8 cellular contexts compared by ENCODE assay signal in the genomic region with DNA sequence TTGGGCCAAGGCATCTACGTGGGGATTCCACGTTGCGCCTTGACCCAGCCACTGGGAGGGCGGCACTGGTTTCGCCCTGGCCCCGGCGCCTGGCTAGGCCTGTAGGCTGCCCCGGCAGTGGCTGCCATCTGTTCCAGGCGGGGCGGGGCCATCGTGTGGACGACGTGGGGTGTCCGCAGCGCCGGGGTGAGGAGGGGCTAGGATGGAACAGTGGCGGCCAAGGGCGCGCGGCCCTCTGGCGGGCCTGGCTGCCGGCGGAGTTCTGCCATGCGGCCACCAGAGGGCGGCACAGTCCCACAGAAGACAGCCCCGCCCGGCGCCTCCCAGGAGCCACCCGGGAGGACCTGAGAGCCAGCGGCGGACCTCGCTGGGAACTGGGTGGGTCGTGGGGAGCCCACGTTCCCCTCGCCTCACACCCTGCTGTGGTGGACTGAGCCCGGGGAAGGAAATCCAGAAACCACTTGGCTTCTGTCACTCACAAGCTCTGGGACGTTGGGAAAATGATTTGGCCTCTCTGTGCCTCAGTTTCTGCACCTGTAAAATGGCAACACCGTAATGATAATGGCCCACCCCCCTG. TPM values are rescaled to one million over a fixed set of nuclear protein-coding genes. Genes with fewer than 3 reads are reported as not detected.
A peak's percentile ranks its signal among the peaks of the same experiment; 100 is the strongest.
DNase-seq lines count a peak whose midpoint lies in the region; ATAC-seq, FAIRE-seq and TF ChIP-seq lines count a peak whose summit lies in the region.

No MANE protein-coding gene starts in this region.

- H3K27me3 ChIP-seq in GM23248 (replicated peaks; ENCODE audit: insufficient read depth): peaks cover 49% of the 10 kb centered on the region
- peaks cover 2 to 52% of the 10 kb centered on the region in 2 experiments; a peak in 4 of 5 replicates for H3K27me3 ChIP-seq in HepG2 (ENCODE audit: control insufficient read depth in 1 of 2, insufficient read depth in 2 of 2, low read length in 2 of 2)

- in situ Hi-C loops in GM23248 (cut with MboI): loop anchor here (5.0 kb wide), 1 partner anchor 490 kb away; no protein-coding TSS in a partner anchor
- in situ Hi-C loops in HepG2 (cut with HindIII; ENCODE audit: extremely low pct_ligation_motif_present, low pct_unique_long_range_greater_than_20kb): loop anchor here (5.0 kb wide), 1 partner anchor 505 kb away; no protein-coding TSS in a partner anchor

- no peak overlapping the region for H2AFZ ChIP-seq in GM23248
- H2AFZ ChIP-seq in HepG2 (ENCODE audit: low read length): no peak overlapping the region

- intact Hi-C loops in activated CD4-positive, alpha-beta T cell treated with anti-CD3 and anti-CD28 coated beads, Interleukin-2, amount 10 ng/mL, durations not matched to agents 24 days and 14 days (cut with micrococcal nuclease): loop anchor here (1.0 to 2.0 kb wide), 3 partner anchors 404 to 490 kb away; no protein-coding TSS in a partner anchor
- intact Hi-C loops in HepG2 (cut with micrococcal nuclease; ENCODE audit: unreplicated experiment): loop anchor here (2.0 to 5.0 kb wide), 2 partner anchors 94 to 480 kb away; no protein-coding TSS in a partner anchor

- WGBS in GM23248 (ENCODE audit: low coverage in 1 of 2, low lambda C conversion rate in 2 of 2, missing lambda C conversion rate in 2 of 2), 2 experiments: 9 to 10% methylated on average over 33 to 38 of the region's 38 CpGs
- 22% methylated on average over 4 of the region's 38 CpGs for WGBS in HepG2 (ENCODE audit: low lambda C conversion rate)

- DNase-seq in AG20443 (ENCODE audit: low spot score): peak; percentile 94
- peak; percentile 86 for DNase-seq in GM23248
- DNase-seq in NCI-H446 treated with DMSO at 0.1 percent for 48 hours (lab: John Stamatoyannopoulos, UW): peak; percentile 25
- DNase-seq in activated CD4-positive, alpha-beta T cell treated with anti-CD3 and anti-CD28 coated beads, Interleukin-2, amount 10 ng/mL, durations not matched to agents 24 days and 14 days: peak; percentile 94
- peak; percentile 60 for DNase-seq in choroid plexus epithelial cell (ENCODE audit: low read depth)
- peak; percentile 41 for DNase-seq in HepG2 (ENCODE audit: low spot score)
- DNase-seq in stimulated activated CD4-positive, alpha-beta T cell treated with anti-CD3 and anti-CD28 coated beads, TNF-alpha, amount 100 ng/mL, for 24 hours (ENCODE audit: low read depth in 3 of 3): peak; percentile 54 to 74 (median 62)

- H3K4me2 ChIP-seq in GM23248 (ENCODE audit: unreplicated experiment) (peak overlapping the region; percentile 37), HepG2 (ENCODE audit: low read depth, low read length) (peak overlapping the region; percentile 68)

- H3K4me3 Mint-ChIP-seq in activated CD4-positive, alpha-beta T cell treated with anti-CD3 and anti-CD28 coated beads, Interleukin-2, amount 10 ng/mL, durations not matched to agents 24 days and 14 days: no peak overlapping the region

- H3K27ac ChIP-seq in GM23248 (no peak overlapping the region), HepG2 (ENCODE audit: extremely low read length, insufficient read depth, low read length) (no peak overlapping the region)

- TF ChIP-seq EP300 in HepG2 (IDR thresholded peaks at IDR 0.05; ENCODE audit: low read depth in 2 of 2, low read length in 2 of 2) (no peak), HepG2 (CRISPR knock-in tag; IDR thresholded peaks at IDR 0.05; ENCODE audit: borderline replicate concordance) (no peak)

- TF ChIP-seq POLR2A in HepG2 (IDR thresholded peaks at IDR 0.05; ENCODE audit: insufficient read depth in 1 of 2, low read depth in 2 of 2, low read length in 2 of 2): no peak

- no peaks in the 10 kb centered on the region for H3K9me2 ChIP-seq in GM23248 (ENCODE audit: insufficient read depth)

- H3K4me1 ChIP-seq in GM23248 (ENCODE audit: insufficient read depth) (no peaks in the 10 kb centered on the region), HepG2 (ENCODE audit: insufficient read depth, low read length) (0 out of 2 replicates have a peak, but pooled peaks cover 5% of the 10 kb centered on the region)

- H3K9ac ChIP-seq in GM23248 (no peak overlapping the region), HepG2 (ENCODE audit: insufficient read depth, low read depth, low read length) (no peak overlapping the region)

- no peaks in the 10 kb centered on the region for H3K9me3 ChIP-seq in GM23248 (ENCODE audit: low read depth)
- H3K9me3 ChIP-seq in HepG2 (ENCODE audit: low read length): no peaks in the 10 kb centered on the region

- no peak overlapping the region for H3K4me3 ChIP-seq in GM23248
- H3K4me3 ChIP-seq in choroid plexus epithelial cell (ENCODE audit: low read depth, low read length): no peak overlapping the region
- H3K4me3 ChIP-seq in HepG2 (replicated peaks in 1 of 3; ENCODE audit: insufficient read depth in 1 of 3, low read depth in 2 of 3, low read length in 3 of 3): peak overlapping the region in 1 of 3 experiments; percentile 14; a peak in 1 of 6 replicates

- no peaks in the 10 kb centered on the region for H3K36me3 Mint-ChIP-seq in activated CD4-positive, alpha-beta T cell treated with anti-CD3 and anti-CD28 coated beads, Interleukin-2, amount 10 ng/mL, durations not matched to agents 24 days and 14 days (ENCODE audit: low read depth)

- H3K36me3 ChIP-seq in GM23248 (ENCODE audit: low read depth) (no peaks in the 10 kb centered on the region), HepG2 (replicated peaks in 1 of 2; ENCODE audit: control insufficient read depth in 1 of 2, insufficient read depth in 2 of 2, low read length in 2 of 2) (no peaks in the 10 kb centered on the region)

- ATAC-seq in HepG2 (peak; percentile 97), HG03108 (IDR thresholded peaks at IDR 0.05; ENCODE audit: unreplicated experiment) (no peak)

- H3K79me2 ChIP-seq in GM23248 (ENCODE audit: insufficient read depth): no peaks in the 10 kb centered on the region
- H3K79me2 ChIP-seq in HepG2 (ENCODE audit: insufficient read depth, low read length): no peaks in the 10 kb centered on the region

- H4K20me1 ChIP-seq in GM23248 (ENCODE audit: insufficient read depth) (no peaks in the 10 kb centered on the region), HepG2 (ENCODE audit: insufficient read depth, low read length) (no peaks in the 10 kb centered on the region)

- POLR2A ChIA-PET in HepG2 (lab: Yijun Ruan, JAX): no interaction called here

- H3F3A ChIP-seq in GM23248 (ENCODE audit: insufficient read depth): no peaks in the 10 kb centered on the region

- peaks cover 2% of the 10 kb centered on the region for H3K4me1 Mint-ChIP-seq in activated CD4-positive, alpha-beta T cell treated with anti-CD3 and anti-CD28 coated beads, Interleukin-2, amount 10 ng/mL, durations not matched to agents 24 days and 14 days

- CTCF ChIA-PET in HepG2 (lab: Yijun Ruan, JAX; ENCODE audit: low intra/inter-chr PET ratio, low total read pairs): interaction anchor here (1.2 to 1.9 kb wide), 4 partner anchors 93 to 506 kb away, joined by 5 to 12 read pairs (median 7); no protein-coding TSS in a partner anchor

- peaks cover 28% of the 10 kb centered on the region for H3K27me3 Mint-ChIP-seq in activated CD4-positive, alpha-beta T cell treated with anti-CD3 and anti-CD28 coated beads, Interleukin-2, amount 10 ng/mL, durations not matched to agents 24 days and 14 days

- no TSS peak for BruUV-seq in HepG2 (replicated peaks; lab: Mats Ljungman, UMichigan)

- peak; percentile 98 for TF ChIP-seq RAD21 in HepG2 (CRISPR knock-in tag; IDR thresholded peaks at IDR 0.05)

- peak; percentile 72 for TF ChIP-seq CTCF in choroid plexus epithelial cell (conservative IDR thresholded peaks at IDR 0.05; ENCODE audit: low read depth, low read length)
- TF ChIP-seq CTCF in HepG2 (CRISPR knock-in tag; IDR thresholded peaks at IDR 0.05): peak; percentile 97

- H3K27ac Mint-ChIP-seq in activated CD4-positive, alpha-beta T cell treated with anti-CD3 and anti-CD28 coated beads, Interleukin-2, amount 10 ng/mL, durations not matched to agents 24 days and 14 days: no peak overlapping the region

- H3K9me3 Mint-ChIP-seq in activated CD4-positive, alpha-beta T cell treated with anti-CD3 and anti-CD28 coated beads, Interleukin-2, amount 10 ng/mL, durations not matched to agents 24 days and 14 days: no peaks in the 10 kb centered on the region

- FAIRE-seq in HepG2 (lab: Jason Lieb, UNC): no peak

TF ChIP-seq in HepG2, 621 proteins besides CTCF, POLR2A, EP300 and RAD21 (continues in another document):
- no peak for TF ChIP-seq AGO1 (IDR thresholded peaks at IDR 0.05; ENCODE audit: low read depth, low read length, poor library complexity, severe bottlenecking)
- TF ChIP-seq ARHGAP35 (CRISPR knock-in tag; IDR thresholded peaks at IDR 0.05; ENCODE audit: borderline replicate concordance): no peak
- TF ChIP-seq FOXA3 (CRISPR knock-in tag; IDR thresholded peaks at IDR 0.05): no peak
- TF ChIP-seq SRSF9 (IDR thresholded peaks at IDR 0.05; ENCODE audit: borderline replicate concordance, insufficient read depth, low read depth, low read length, poor library complexity, severe bottlenecking): no peak

RNA-seq across cellular contexts. Expression of gene RAPGEF1, which starts 22.6 kb away (rescaled TPM):
- total RNA-seq in GM23248 (2014; rRNA removed; shearing (Covaris generic)): 21.1 and 24.1 TPM in 2 replicates
- polyA plus RNA-seq in GM23248 (2016; fragmentation: Nextera tagmentation; extraction: Ambion mirVana) (3.3 and 3.4 TPM in 2 replicates), HepG2 (2011; rRNA removed) (38.9 and 46.6 TPM in 2 replicates)
- 150 and 153 TPM in 2 replicates for total RNA-seq in activated CD4-positive, alpha-beta T cell treated with anti-CD3 and anti-CD28 coated beads, Interleukin-2, amount 10 ng/mL, durations not matched to agents 24 days and 14 days
- 21.2 and 21.7 TPM in 2 replicates for total RNA-seq in HepG2 (2016; rRNA removed; fragmentation: Illumina TruSeq; extraction: Trizol)
- 6.1 and 9.4 TPM in 2 replicates for total RNA-seq in HepG2 (2016; cell fraction: cytosol; rRNA removed; fragmentation: Illumina TruSeq; extraction: Trizol; ENCODE audit: low read depth)
- total RNA-seq in HepG2 (2016; cell fraction: insoluble cytoplasmic fraction; rRNA removed; fragmentation: Illumina TruSeq; extraction: Trizol): 17.2 and 20.5 TPM in 2 replicates
- total RNA-seq in HepG2 (2016; cell fraction: membrane; rRNA removed; fragmentation: Illumina TruSeq; extraction: Trizol): 22.7 and 23.5 TPM in 2 replicates
- total RNA-seq in HepG2 (2016; cell fraction: nucleus; rRNA removed; fragmentation: Illumina TruSeq; extraction: Trizol): 15.4 and 18.1 TPM in 2 replicates
- 29.9 and 30.8 TPM in 2 replicates for polyA plus RNA-seq in HepG2 (2011; cell fraction: cytosol; rRNA removed)
- polyA plus RNA-seq in HepG2 (2011; cell fraction: nucleus; rRNA removed): 38.0 and 38.2 TPM in 2 replicates
- 36.7 and 38.5 TPM in 2 replicates for polyA plus RNA-seq in HepG2 (2012)
- 2.1 and 3.2 TPM in 2 replicates for polyA plus RNA-seq in HepG2 (2016; cell fraction: cytosol; fragmentation: Illumina TruSeq; extraction: Trizol; ENCODE audit: low read depth)
- 16.9 and 24.5 TPM in 2 replicates for polyA plus RNA-seq in HepG2 (2016; cell fraction: insoluble cytoplasmic fraction; fragmentation: Illumina TruSeq; extraction: Trizol; ENCODE audit: low read depth)
- polyA plus RNA-seq in HepG2 (2016; cell fraction: membrane; fragmentation: Illumina TruSeq; extraction: Trizol; ENCODE audit: low read depth): 15.6 and 18.4 TPM in 2 replicates
- 22.7 and 25.7 TPM in 2 replicates for polyA plus RNA-seq in HepG2 (2016; cell fraction: nucleus; fragmentation: Illumina TruSeq; extraction: Trizol; ENCODE audit: insufficient read depth, low read depth)
- 31.8 and 52.5 TPM in 2 replicates for polyA minus RNA-seq in HepG2 (2011; rRNA and poly(A)+ RNA removed; ENCODE audit: low replicate concordance)
- 25.4 and 30.6 TPM in 2 replicates for polyA minus RNA-seq in HepG2 (2011; cell fraction: cytosol; rRNA and poly(A)+ RNA removed)
- 18.2 and 24.7 TPM in 2 replicates for polyA minus RNA-seq in HepG2 (2011; cell fraction: nucleus; rRNA and poly(A)+ RNA removed)

Comparison
In these comparisons a context has a peak if more than half of its experiments do, and no peak if none do; other contexts are left out.
1. DNase-seq: peak in every context shown above with its lines; median percentile 94 in AG20443; 94 in activated CD4-positive, alpha-beta T cell treated with anti-CD3 and anti-CD28 coated beads, Interleukin-2, amount 10 ng/mL, durations not matched to agents 24 days and 14 days; 86 in GM23248; 62 in stimulated activated CD4-positive, alpha-beta T cell treated with anti-CD3 and anti-CD28 coated beads, TNF-alpha, amount 100 ng/mL, for 24 hours; 60 in choroid plexus epithelial cell; 41 in HepG2; 25 in NCI-H446 treated with DMSO at 0.1 percent for 48 hours.